ENCODE assay signal across 8 cellular contexts in genomic region chr12:104958009-104958945, GRCh38. TPM values are rescaled to one million over a fixed set of nuclear protein-coding genes. Genes with fewer than 3 reads are reported as not detected.
DNase-seq lines count a peak whose midpoint lies in the region; ATAC-seq and TF ChIP-seq lines count a peak whose summit lies in the region.

Gene SLC41A2, minus strand, starts transcription at chr12:104958290. Its CDS starts 29,763 bp downstream, at chr12:104928527.

- H2AK5ac ChIP-seq in neuronal stem cell (ENCODE audit: low read depth, low read length), result no peak within 1 kb of the TSS

- no peaks in the 10 kb centered on the region for H3K9me2 ChIP-seq in DOHH2 (replicated peaks; ENCODE audit: control insufficient read depth, low read length)

- H3K27me3 ChIP-seq in DOHH2 (ENCODE audit: control insufficient read depth, low read length) (peaks cover 16% of the 10 kb centered on the region), neuronal stem cell (ENCODE audit: control insufficient read depth in 3 of 3, insufficient read depth in 3 of 3, low read depth in 1 of 3, low read length in 3 of 3) (peaks cover 0 to 62% (median 23%) of the 10 kb centered on the region in 3 experiments), subcutaneous abdominal adipose tissue (ENCODE audit: control insufficient read depth in 5 of 5, insufficient read depth in 4 of 5, low read length in 5 of 5) (no peaks in the 10 kb centered on the region)

- DNase-seq in HuH-7 (ENCODE audit: low spot score), result peak; percentile 74
- peak; percentile 67 for DNase-seq in activated gamma-delta T cell treated with Interleukin-2 at 50 U/mL for 16 hours
- peak; percentile 43 for DNase-seq in foreskin melanocyte
- peak; percentile 77 for DNase-seq in neuronal stem cell (ENCODE audit: low spot score)

- H3K4me3 ChIP-seq in DOHH2 (ENCODE audit: low read length), result peak within 1 kb of the TSS; percentile 85
- peak within 1 kb of the TSS; percentile 60 to 91 for H3K4me3 ChIP-seq in neuronal stem cell (ENCODE audit: low read length in 2 of 2)
- peak within 1 kb of the TSS; percentile 56 to 87 (median 78) for H3K4me3 ChIP-seq in subcutaneous abdominal adipose tissue (ENCODE audit: low read depth in 1 of 5, low read length in 5 of 5)

- H3K9ac ChIP-seq in neuronal stem cell (ENCODE audit: low read depth, low read length, poor library complexity), result peak within 1 kb of the TSS; percentile 81
- H3K9ac ChIP-seq in subcutaneous abdominal adipose tissue (ENCODE audit: low read length in 5 of 5), result peak within 1 kb of the TSS in 4 of 5 donors; percentile 73 to 84 (median 80)

- ATAC-seq in GM21526 (IDR thresholded peaks at IDR 0.05; ENCODE audit: low FRiP score, unreplicated experiment), result peak; percentile 69

- H3K4ac ChIP-seq in neuronal stem cell (ENCODE audit: low read length), result no peak within 1 kb of the TSS

- peak within 1 kb of the TSS; percentile 100 for H2AFZ ChIP-seq in neuronal stem cell (ENCODE audit: low read length)

- no peak within 1 kb of the TSS for H4K91ac ChIP-seq in neuronal stem cell (ENCODE audit: low read depth, low read length, poor library complexity)

- H3K79me1 ChIP-seq in neuronal stem cell (ENCODE audit: low read depth, low read length), result no peaks in the 10 kb centered on the region

- peak within 1 kb of the TSS; percentile 89 for H3K14ac ChIP-seq in neuronal stem cell (ENCODE audit: low read length)

- peak within 1 kb of the TSS; percentile 89 for H3K23ac ChIP-seq in neuronal stem cell (ENCODE audit: low read depth, low read length, poor library complexity)

- no peak within 1 kb of the TSS for H4K8ac ChIP-seq in neuronal stem cell (ENCODE audit: low read depth, low read length)

- H3K9me3 ChIP-seq in DOHH2 (ENCODE audit: control insufficient read depth, insufficient read depth, low read length), result no peaks in the 10 kb centered on the region
- no peaks in the 10 kb centered on the region for H3K9me3 ChIP-seq in neuronal stem cell (replicated peaks in 1 of 2; ENCODE audit: control insufficient read depth in 2 of 2, insufficient read depth in 1 of 2, low read depth in 1 of 2, low read length in 2 of 2)
- H3K9me3 ChIP-seq in subcutaneous abdominal adipose tissue (ENCODE audit: control insufficient read depth in 5 of 5, low read length in 5 of 5), result no peaks in the 10 kb centered on the region

- H3K18ac ChIP-seq in neuronal stem cell (ENCODE audit: low read length), result peak within 1 kb of the TSS; percentile 93

- H3K36me3 ChIP-seq in DOHH2 (ENCODE audit: control insufficient read depth, low read length) (no peaks in the 10 kb centered on the region), neuronal stem cell (replicated peaks in 1 of 2; ENCODE audit: control insufficient read depth in 2 of 2, insufficient read depth in 2 of 2, low read length in 2 of 2) (no peaks in the 10 kb centered on the region), subcutaneous abdominal adipose tissue (ENCODE audit: control insufficient read depth in 5 of 5, insufficient read depth in 5 of 5, low read length in 5 of 5) (no peaks in the 10 kb centered on the region)

- WGBS in neuronal stem cell (ENCODE audit: extremely low coverage in 2 of 2, insufficient read length in 2 of 2, insufficient replicate concordance in 1 of 2), 2 donors, result no CpG with 5 or more reads among the region's 87 CpGs

- H3K4me1 ChIP-seq in DOHH2 (ENCODE audit: control insufficient read depth, low read length), result peaks cover 33% of the 10 kb centered on the region
- H3K4me1 ChIP-seq in neuronal stem cell (ENCODE audit: control insufficient read depth in 2 of 2, insufficient read depth in 1 of 2, low read depth in 1 of 2, low read length in 2 of 2), result peaks cover 0 to 2% of the 10 kb centered on the region in 2 donors
- H3K4me1 ChIP-seq in subcutaneous abdominal adipose tissue (ENCODE audit: control insufficient read depth in 5 of 5, insufficient read depth in 5 of 5, low read length in 5 of 5), result peaks cover 0 to 28% (median 18%) of the 10 kb centered on the region in 5 donors

- TF ChIP-seq CTCF in DOHH2 (IDR thresholded peaks at IDR 0.05; ENCODE audit: low read depth, low read length, poor library complexity, severe bottlenecking), result peak; percentile 55

- H4K20me1 ChIP-seq in DOHH2 (ENCODE audit: control insufficient read depth, insufficient read depth, low read depth, low read length), result no peaks in the 10 kb centered on the region

- peak within 1 kb of the TSS; percentile 58 for H2BK15ac ChIP-seq in neuronal stem cell (ENCODE audit: low read length)

- H2BK5ac ChIP-seq in neuronal stem cell (ENCODE audit: low read length), result no peak within 1 kb of the TSS

- H2BK12ac ChIP-seq in neuronal stem cell (ENCODE audit: low read length), result peak within 1 kb of the TSS; percentile 95

- H3K79me2 ChIP-seq in DOHH2 (ENCODE audit: control insufficient read depth, low read length), result no peaks in the 10 kb centered on the region

- peak within 1 kb of the TSS; percentile 22; the same call in 1 of the 2 replicates for H3K27ac ChIP-seq in DOHH2 (ENCODE audit: low read depth, low read length)
- H3K27ac ChIP-seq in neuronal stem cell (replicated peaks; ENCODE audit: low read length), result no peak within 1 kb of the TSS
- H3K27ac ChIP-seq in subcutaneous abdominal adipose tissue (ENCODE audit: low read depth, low read length), result peak within 1 kb of the TSS; percentile 74

- H2BK120ac ChIP-seq in neuronal stem cell (ENCODE audit: low read depth, low read length), result no peak within 1 kb of the TSS

- peak; percentile 79 for TF ChIP-seq POLR2A in Raji (IDR thresholded peaks at IDR 0.05; ENCODE audit: insufficient read depth, low read depth, low read length)

- H3K4me2 ChIP-seq in DOHH2 (ENCODE audit: low read length) (peak within 1 kb of the TSS; percentile 90), neuronal stem cell (ENCODE audit: insufficient read depth, low read length, poor library complexity, severe bottlenecking) (peak within 1 kb of the TSS; percentile 87)

- H3F3A ChIP-seq in DOHH2 (ENCODE audit: control insufficient read depth, insufficient read depth), result peaks cover 4% of the 10 kb centered on the region; the same call in 1 of the 2 replicates

RNA-seq across cellular contexts. Expression of gene SLC41A2, which starts in this region (rescaled TPM):
- 0.71 TPM for polyA plus RNA-seq in neuronal stem cell (2013, experiment 1 of 2)
- polyA plus RNA-seq in neuronal stem cell (2013, experiment 2 of 2), result 0.80 TPM
